In genomic region chr3:66253790-66254620, GRCh38 we compare ENCODE assay signal across 8 cellular contexts. TPM values are rescaled to one million over a fixed set of nuclear protein-coding genes. Genes with fewer than 3 reads are reported as not detected.
A peak's percentile ranks its signal among the peaks of the same experiment; 100 is the strongest.
DNase-seq lines count a peak whose midpoint lies in the region; ATAC-seq and TF ChIP-seq lines count a peak whose summit lies in the region.

No MANE protein-coding gene starts in this region.

- no peaks in the 10 kb centered on the region for H4K20me1 ChIP-seq in Karpas-422 (ENCODE audit: insufficient read depth, low read depth, low read length)

- no peaks in the 10 kb centered on the region for H3K9me3 ChIP-seq in Karpas-422 (ENCODE audit: low read length)
- no peaks in the 10 kb centered on the region for H3K9me3 ChIP-seq in lower lobe of right lung

- peaks cover 7% of the 10 kb centered on the region; the same call in 1 of the 2 replicates for H3K79me2 ChIP-seq in Karpas-422 (ENCODE audit: low read length)

- H3K36me3 Mint-ChIP-seq in MCF 10A (ENCODE audit: insufficient read depth, unreplicated experiment) = peaks cover 4% of the 10 kb centered on the region

- no peak for ATAC-seq in lower lobe of right lung

- CTCF ChIA-PET in MCF 10A (lab: Yijun Ruan, JAX) = interaction anchor here (0.5 to 5.6 kb wide), 41 partner anchors 8 to 856 kb away, joined by 3 to 74 read pairs (median 3); no protein-coding TSS in a partner anchor

- H3K9ac ChIP-seq in Karpas-422 (ENCODE audit: low read length) = no peak overlapping the region

- H3K36me3 ChIP-seq in Karpas-422 (ENCODE audit: insufficient read depth, low read length) (no peaks in the 10 kb centered on the region), lower lobe of right lung (peaks cover 4% of the 10 kb centered on the region)

- POLR2A ChIA-PET in MCF 10A (lab: Yijun Ruan, JAX) = interaction anchor here (0.8 to 1.2 kb wide), 2 partner anchors 23 to 124 kb away, joined by 3 read pairs; no protein-coding TSS in a partner anchor

- H3K27ac ChIP-seq in Karpas-422 (ENCODE audit: low read length) (peak overlapping the region; percentile 48), lower lobe of right lung (no peak overlapping the region)

- no peak overlapping the region for H2AFZ ChIP-seq in Karpas-422 (ENCODE audit: low read length)

- H3K4me3 ChIP-seq in Karpas-422 (ENCODE audit: low read length) (no peak overlapping the region), lower lobe of right lung (no peak overlapping the region)

- no peak overlapping the region for H3K27ac Mint-ChIP-seq in MCF 10A (ENCODE audit: low read depth, unreplicated experiment)

- H3K27me3 ChIP-seq in Karpas-422 (ENCODE audit: low read length) (no peaks in the 10 kb centered on the region), lower lobe of right lung (ENCODE audit: low read depth) (no peaks in the 10 kb centered on the region)

- intact Hi-C loops in MCF 10A (cut with micrococcal nuclease) = loop anchor here (1.0 kb wide), 1 partner anchor 568 kb away; no protein-coding TSS in a partner anchor
- intact Hi-C loops in lower lobe of right lung (cut with DNase I) = no loop called here

- peak; percentile 44 for DNase-seq in GM03348 (ENCODE audit: low spot score)
- peak; percentile 79 for DNase-seq in Karpas-422
- DNase-seq in MCF 10A (ENCODE audit: unreplicated experiment) = peak; percentile 49
- DNase-seq in lower lobe of right lung = no peak
- no peak for DNase-seq in AG08396 (ENCODE audit: low spot score)
- no peak for DNase-seq in NCI-H187 treated with DMSO at 0.1 percent for 48 hours (lab: John Stamatoyannopoulos, UW)
- no peak for DNase-seq in NCI-H146 (lab: John Stamatoyannopoulos, UW)
- no peak for DNase-seq in NCI-H1048 (lab: John Stamatoyannopoulos, UW)

- peak; percentile 59 for TF ChIP-seq CTCF in MCF 10A (IDR thresholded peaks at IDR 0.05; ENCODE audit: unreplicated experiment)
- TF ChIP-seq CTCF in lower lobe of right lung (IDR thresholded peaks at IDR 0.05) = peak; percentile 84

- H3K4me3 Mint-ChIP-seq in MCF 10A (ENCODE audit: unreplicated experiment) = no peak overlapping the region

- no peaks in the 10 kb centered on the region for H3K9me3 Mint-ChIP-seq in MCF 10A (ENCODE audit: unreplicated experiment)

- no peak overlapping the region for H3K4me2 ChIP-seq in Karpas-422 (ENCODE audit: low read depth, low read length, poor library complexity, severe bottlenecking)

- H3K4me1 Mint-ChIP-seq in MCF 10A (ENCODE audit: insufficient read depth, unreplicated experiment) = no peaks in the 10 kb centered on the region

- H3K4me1 ChIP-seq in Karpas-422 (ENCODE audit: low read length) (peaks cover 29% of the 10 kb centered on the region), lower lobe of right lung (no peaks in the 10 kb centered on the region)

- BruUV-seq in MCF 10A (replicated peaks; lab: Mats Ljungman, UMichigan) = no TSS peak

- H3K27me3 Mint-ChIP-seq in MCF 10A (ENCODE audit: insufficient read depth, unreplicated experiment) = no peaks in the 10 kb centered on the region

- H3K9me2 ChIP-seq in Karpas-422 (replicated peaks; ENCODE audit: insufficient read depth, low read length) = no peaks in the 10 kb centered on the region

RNA-seq across cellular contexts. Expression of gene SLC25A26, which starts 33.2 kb away (rescaled TPM):
- total RNA-seq in Karpas-422 (2014; rRNA removed; shearing (Covaris generic); ENCODE audit: low replicate concordance) = 23.2 and 42.1 TPM in 2 replicates
- total RNA-seq in MCF 10A (2022) = 23.3 and 24.8 TPM in 2 replicates
- 18.8 TPM for total RNA-seq in lower lobe of right lung

Comparison
In these comparisons a context has a peak if more than half of its experiments do, and no peak if none do; other contexts are left out.
1. DNase-seq: peak in GM03348 (single experiment), Karpas-422 (single experiment) and MCF 10A (single experiment); none in lower lobe of right lung (single experiment), AG08396 (single experiment), NCI-H187 treated with DMSO at 0.1 percent for 48 hours (single experiment), NCI-H146 (single experiment) and NCI-H1048 (single experiment).